25 cellular contexts compared by ENCODE assay signal in the genomic region with DNA sequence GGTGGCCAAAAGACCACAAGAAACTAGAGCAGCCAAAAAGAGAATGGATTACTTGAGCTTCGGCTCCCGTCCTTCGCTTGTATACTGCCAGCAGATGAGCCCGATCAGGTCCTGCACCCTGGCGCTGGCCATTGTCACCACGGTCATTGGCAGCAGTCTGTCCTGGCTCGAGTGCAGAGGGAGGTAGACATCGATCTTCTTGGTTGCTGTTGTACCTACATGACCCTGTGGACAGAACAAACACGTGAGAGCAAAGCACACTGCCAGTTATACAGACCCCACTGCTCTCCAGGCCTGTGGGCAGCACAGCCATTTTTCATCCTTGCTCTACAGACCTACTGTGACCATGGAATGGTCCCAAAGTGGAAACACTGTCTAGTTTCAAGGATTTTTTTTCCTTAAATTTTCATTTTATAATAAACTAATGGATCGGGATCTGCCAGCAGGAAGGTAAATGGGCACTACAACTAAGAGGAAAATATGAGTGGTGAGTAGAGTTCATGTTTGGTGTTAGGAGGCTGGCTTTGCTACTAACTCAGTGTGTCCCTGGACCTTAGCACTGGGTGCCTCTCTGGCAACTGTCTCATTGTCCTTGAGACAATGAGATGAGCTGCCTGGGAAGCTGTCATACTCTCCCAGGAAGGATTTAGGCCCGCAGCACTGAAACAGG.
DNase-seq lines count a peak whose midpoint lies in the region; ATAC-seq, FAIRE-seq and TF ChIP-seq lines count a peak whose summit lies in the region.
"Had no signal": no experiment of that assay in that cellular context is flagged by ENCODE, and none has a peak within 500 bp of the region (broad histone marks: within the 10 kb centered on the region; RNA-seq: fewer than 3 reads in every experiment).

No MANE protein-coding gene starts in this region.

- H3K36me3 ChIP-seq in Loucy (ENCODE audit: insufficient read depth, low read length), result peaks cover 11% of the 10 kb centered on the region; the same call in 1 of the 2 replicates
- H3K36me3 ChIP-seq in HepG2 (replicated peaks in 1 of 2; ENCODE audit: control insufficient read depth in 1 of 2, insufficient read depth in 2 of 2, low read length in 2 of 2), result no peaks in the 10 kb centered on the region
- H3K36me3 ChIP-seq: MG63 had no signal

- H3K4me2 ChIP-seq in Loucy (ENCODE audit: low read depth, low read length, poor library complexity, severe bottlenecking) (peak overlapping the region; percentile 47), HepG2 (ENCODE audit: low read depth, low read length) (0 out of 2 replicates have a peak overlapping the region, but pooled peaks have one; percentile 20)
- H3K4me2 ChIP-seq: A549; BLaER1 treated with 17β-estradiol and CSF1 and Interleukin-3, amounts not matched to agents 10 nM and 100 nM; PC-9 had no signal

- no TSS peak for BruUV-seq in HepG2 (replicated peaks; lab: Mats Ljungman, UMichigan)
- BruUV-seq in Calu3 (replicated peaks; lab: Mats Ljungman, UMichigan), result no TSS peak

- in situ Hi-C loops in HepG2 (cut with HindIII; ENCODE audit: extremely low pct_ligation_motif_present, low pct_unique_long_range_greater_than_20kb), result no loop called here

- H4K20me1 ChIP-seq in Loucy (ENCODE audit: insufficient read depth, low read length, poor library complexity, severe bottlenecking) (no peaks in the 10 kb centered on the region), HepG2 (ENCODE audit: insufficient read depth, low read length) (no peaks in the 10 kb centered on the region)

- H3K4me3 Mint-ChIP-seq in activated T-helper 17 cell treated with anti-CD3 and anti-CD28 coated beads, Interleukin-2, amount 50 U/mL, for 72 hours, result no peak overlapping the region
- no peak overlapping the region for H3K4me3 Mint-ChIP-seq in stimulated activated effector memory CD8-positive, alpha-beta T cell treated with anti-CD3 and anti-CD28 coated beads, Interleukin-12 subunit alpha, Interleukin-12 subunit beta, amount 100 ng/mL, for 72 hours
- no peak overlapping the region for H3K4me3 Mint-ChIP-seq in Calu3 (ENCODE audit: low read depth, unreplicated experiment)
- H3K4me3 Mint-ChIP-seq in activated T-cell treated with anti-CD3 and anti-CD28 coated beads, Interleukin-2, amount 50 U/mL, for 24 hours, result no peak overlapping the region
- H3K4me3 Mint-ChIP-seq: CD8-positive, alpha-beta T cell had no signal

- intact Hi-C loops in HepG2 (cut with micrococcal nuclease; ENCODE audit: unreplicated experiment) (no loop called here), Calu3 (cut with micrococcal nuclease; ENCODE audit: unreplicated experiment) (no loop called here)

- no peak for TF ChIP-seq POLR2A in HepG2 (IDR thresholded peaks at IDR 0.05; ENCODE audit: insufficient read depth in 1 of 2, low read depth in 2 of 2, low read length in 2 of 2)

- H3K79me2 ChIP-seq in Loucy (ENCODE audit: insufficient read depth, low read length), result no peaks in the 10 kb centered on the region; the same call in none of the 2 replicates
- H3K79me2 ChIP-seq in HepG2 (ENCODE audit: insufficient read depth, low read length), result peaks cover 2% of the 10 kb centered on the region

- peak overlapping the region; percentile 70 for H3K27ac Mint-ChIP-seq in activated T-helper 17 cell treated with anti-CD3 and anti-CD28 coated beads, Interleukin-2, amount 50 U/mL, for 72 hours
- peak overlapping the region; percentile 46 for H3K27ac Mint-ChIP-seq in stimulated activated effector memory CD8-positive, alpha-beta T cell treated with anti-CD3 and anti-CD28 coated beads, Interleukin-12 subunit alpha, Interleukin-12 subunit beta, amount 100 ng/mL, for 72 hours
- H3K27ac Mint-ChIP-seq in Calu3 (ENCODE audit: unreplicated experiment), result no peak overlapping the region
- H3K27ac Mint-ChIP-seq in activated T-cell treated with anti-CD3 and anti-CD28 coated beads, Interleukin-2, amount 50 U/mL, for 24 hours, result no peak overlapping the region
- H3K27ac Mint-ChIP-seq: CD8-positive, alpha-beta T cell had no signal

- peak; percentile 22 for DNase-seq in HepG2 (ENCODE audit: low spot score)
- DNase-seq in stimulated activated effector memory CD8-positive, alpha-beta T cell treated with anti-CD3 and anti-CD28 coated beads, Interleukin-12 subunit alpha, Interleukin-12 subunit beta, amount 100 ng/mL, for 72 hours (ENCODE audit: low spot score in 2 of 2), result no peak
- no peak for DNase-seq in Calu3
- DNase-seq in HK-2 (ENCODE audit: unreplicated experiment), result no peak
- no peak for DNase-seq in activated T-cell treated with anti-CD3 and anti-CD28 coated beads, Interleukin-2, amount 50 U/mL, for 24 hours
- DNase-seq: AML-193; Caco-2; CD8-positive, alpha-beta T cell; DMS 273 treated with DMSO at 0.1 percent for 48 hours; EL; GDM1; MG63; NCI-H146; NCI-H446; NK-92 treated with Interleukin-12 subunit alpha and Interleukin-12 subunit beta, amount 100 ng/mL, for 24 hours; PC-9 had no signal

- H3K27me3 Mint-ChIP-seq in activated T-helper 17 cell treated with anti-CD3 and anti-CD28 coated beads, Interleukin-2, amount 50 U/mL, for 72 hours, result no peaks in the 10 kb centered on the region
- H3K27me3 Mint-ChIP-seq in Calu3 (ENCODE audit: unreplicated experiment), result no peaks in the 10 kb centered on the region
- no peaks in the 10 kb centered on the region for H3K27me3 Mint-ChIP-seq in activated T-cell treated with anti-CD3 and anti-CD28 coated beads, Interleukin-2, amount 50 U/mL, for 24 hours

- H2AFZ ChIP-seq in Loucy (ENCODE audit: low read length) (no peak overlapping the region), HepG2 (ENCODE audit: low read length) (no peak overlapping the region)
- H2AFZ ChIP-seq: PC-9 had no signal

- no peaks in the 10 kb centered on the region for H3K27me3 ChIP-seq in Loucy (ENCODE audit: insufficient read depth, low read length, poor library complexity, severe bottlenecking)
- H3K27me3 ChIP-seq in HepG2 (ENCODE audit: control insufficient read depth in 1 of 2, insufficient read depth in 2 of 2, low read length in 2 of 2), result no peaks in the 10 kb centered on the region
- H3K27me3 ChIP-seq: BLaER1 treated with 17β-estradiol and CSF1 and Interleukin-3, amounts not matched to agents 10 nM and 100 nM; MG63; SJCRH30 had no signal

- H3F3A ChIP-seq in Loucy (ENCODE audit: low read depth), result no peaks in the 10 kb centered on the region

- H3K36me3 Mint-ChIP-seq in activated T-helper 17 cell treated with anti-CD3 and anti-CD28 coated beads, Interleukin-2, amount 50 U/mL, for 72 hours (ENCODE audit: low read depth), result peaks cover 52% of the 10 kb centered on the region
- peaks cover 30% of the 10 kb centered on the region for H3K36me3 Mint-ChIP-seq in stimulated activated effector memory CD8-positive, alpha-beta T cell treated with anti-CD3 and anti-CD28 coated beads, Interleukin-12 subunit alpha, Interleukin-12 subunit beta, amount 100 ng/mL, for 72 hours
- no peaks in the 10 kb centered on the region for H3K36me3 Mint-ChIP-seq in Calu3 (ENCODE audit: insufficient read depth, unreplicated experiment)
- peaks cover 53% of the 10 kb centered on the region for H3K36me3 Mint-ChIP-seq in activated T-cell treated with anti-CD3 and anti-CD28 coated beads, Interleukin-2, amount 50 U/mL, for 24 hours (ENCODE audit: low read depth)

- no peak overlapping the region for H3K9ac ChIP-seq in Loucy (ENCODE audit: low read depth, low read length, poor library complexity, severe bottlenecking)
- H3K9ac ChIP-seq in HepG2 (ENCODE audit: insufficient read depth, low read depth, low read length), result no peak overlapping the region
- H3K9ac ChIP-seq: BLaER1 treated with 17β-estradiol and CSF1 and Interleukin-3, amounts not matched to agents 10 nM and 100 nM had no signal

- no peaks in the 10 kb centered on the region for H3K9me3 ChIP-seq in Loucy (ENCODE audit: insufficient read depth, low read depth, low read length)
- no peaks in the 10 kb centered on the region for H3K9me3 ChIP-seq in HepG2 (ENCODE audit: low read length)
- H3K9me3 ChIP-seq: A549, Caco-2, MG63 had no signal

- ATAC-seq in activated T-helper 17 cell treated with anti-CD3 and anti-CD28 coated beads, Interleukin-2, amount 50 U/mL, for 72 hours (replicated peaks), result no peak
- peak; percentile 86 for ATAC-seq in HepG2
- ATAC-seq in stimulated activated effector memory CD8-positive, alpha-beta T cell treated with anti-CD3 and anti-CD28 coated beads, Interleukin-12 subunit alpha, Interleukin-12 subunit beta, amount 100 ng/mL, for 72 hours, result no peak
- ATAC-seq: A549; CD8-positive, alpha-beta T cell; Right ventricle myocardium inferior had no signal

- TF ChIP-seq CTCF in Loucy (conservative IDR thresholded peaks at IDR 0.05; ENCODE audit: low read length) (no peak), HepG2 (CRISPR knock-in tag; IDR thresholded peaks at IDR 0.05) (no peak), Calu3 (IDR thresholded peaks at IDR 0.05; ENCODE audit: unreplicated experiment) (no peak)

- H3K4me3 ChIP-seq in Loucy (ENCODE audit: low read length, poor library complexity, severe bottlenecking) (no peak overlapping the region), HepG2 (replicated peaks in 1 of 3; ENCODE audit: insufficient read depth in 1 of 3, low read depth in 2 of 3, low read length in 3 of 3) (no peak overlapping the region)
- H3K4me3 ChIP-seq: A549; BLaER1 treated with 17β-estradiol and CSF1 and Interleukin-3, amounts not matched to agents 10 nM and 100 nM; MG63; PC-9; SJCRH30 had no signal

- no peaks in the 10 kb centered on the region for H3K9me3 Mint-ChIP-seq in activated T-helper 17 cell treated with anti-CD3 and anti-CD28 coated beads, Interleukin-2, amount 50 U/mL, for 72 hours
- H3K9me3 Mint-ChIP-seq in stimulated activated effector memory CD8-positive, alpha-beta T cell treated with anti-CD3 and anti-CD28 coated beads, Interleukin-12 subunit alpha, Interleukin-12 subunit beta, amount 100 ng/mL, for 72 hours, result no peaks in the 10 kb centered on the region
- no peaks in the 10 kb centered on the region for H3K9me3 Mint-ChIP-seq in Calu3 (ENCODE audit: low read depth, unreplicated experiment)
- no peaks in the 10 kb centered on the region for H3K9me3 Mint-ChIP-seq in activated T-cell treated with anti-CD3 and anti-CD28 coated beads, Interleukin-2, amount 50 U/mL, for 24 hours
- H3K9me3 Mint-ChIP-seq: CD8-positive, alpha-beta T cell had no signal

- CTCF ChIA-PET in HepG2 (lab: Yijun Ruan, JAX; ENCODE audit: low intra/inter-chr PET ratio, low total read pairs), result no interaction called here
- CTCF ChIA-PET in Calu3 (lab: Charles Lee), result no interaction called here

- 96% methylated on average over 8 of the region's 11 CpGs for WGBS in HepG2 (ENCODE audit: low lambda C conversion rate)

- H3K9me2 ChIP-seq in Loucy (replicated peaks; ENCODE audit: low read depth, low read length), result no peaks in the 10 kb centered on the region

- peak overlapping the region; percentile 44 for H3K27ac ChIP-seq in HepG2 (ENCODE audit: extremely low read length, insufficient read depth, low read length)
- H3K27ac ChIP-seq: A549; BLaER1 treated with 17β-estradiol and CSF1 and Interleukin-3, amounts not matched to agents 10 nM and 100 nM; PC-9; SJCRH30 had no signal

- H3K4me1 Mint-ChIP-seq in activated T-helper 17 cell treated with anti-CD3 and anti-CD28 coated beads, Interleukin-2, amount 50 U/mL, for 72 hours, result peaks cover 22% of the 10 kb centered on the region
- peaks cover 29% of the 10 kb centered on the region for H3K4me1 Mint-ChIP-seq in stimulated activated effector memory CD8-positive, alpha-beta T cell treated with anti-CD3 and anti-CD28 coated beads, Interleukin-12 subunit alpha, Interleukin-12 subunit beta, amount 100 ng/mL, for 72 hours
- H3K4me1 Mint-ChIP-seq in Calu3 (ENCODE audit: low read depth, unreplicated experiment), result no peaks in the 10 kb centered on the region
- peaks cover 32% of the 10 kb centered on the region for H3K4me1 Mint-ChIP-seq in activated T-cell treated with anti-CD3 and anti-CD28 coated beads, Interleukin-2, amount 50 U/mL, for 24 hours (ENCODE audit: low read depth)

- no peak for TF ChIP-seq EP300 in HepG2 (IDR thresholded peaks at IDR 0.05; ENCODE audit: low read depth in 2 of 2, low read length in 2 of 2)
- TF ChIP-seq EP300 in HepG2 (CRISPR knock-in tag; IDR thresholded peaks at IDR 0.05; ENCODE audit: borderline replicate concordance), result no peak

- POLR2A ChIA-PET in HepG2 (lab: Yijun Ruan, JAX), result no interaction called here

- FAIRE-seq in HepG2 (lab: Jason Lieb, UNC), result no peak
- FAIRE-seq: A549, GM12891, GM19239, H54 had no signal

- H3K4me1 ChIP-seq in Loucy (ENCODE audit: insufficient read depth, low read length, poor library complexity, severe bottlenecking) (peaks cover 25% of the 10 kb centered on the region), HepG2 (ENCODE audit: insufficient read depth, low read length) (peaks cover 35% of the 10 kb centered on the region)
- H3K4me1 ChIP-seq: A549; BLaER1 treated with 17β-estradiol and CSF1 and Interleukin-3, amounts not matched to agents 10 nM and 100 nM; Caco-2; SJCRH30 had no signal

- TF ChIP-seq RAD21 in HepG2 (CRISPR knock-in tag; IDR thresholded peaks at IDR 0.05), result no peak

Comparison
In these comparisons a context has a peak if more than half of its experiments do, and no peak if none do; other contexts are left out.
1. H3K27ac Mint-ChIP-seq: peak in activated T-helper 17 cell treated with anti-CD3 and anti-CD28 coated beads, Interleukin-2, amount 50 U/mL, for 72 hours (single experiment) and stimulated activated effector memory CD8-positive, alpha-beta T cell treated with anti-CD3 and anti-CD28 coated beads, Interleukin-12 subunit alpha, Interleukin-12 subunit beta, amount 100 ng/mL, for 72 hours (single experiment); none in Calu3 (single experiment) and activated T-cell treated with anti-CD3 and anti-CD28 coated beads, Interleukin-2, amount 50 U/mL, for 24 hours (single experiment).